ENCODE assay signal across 8 cellular contexts in the genomic region with DNA sequence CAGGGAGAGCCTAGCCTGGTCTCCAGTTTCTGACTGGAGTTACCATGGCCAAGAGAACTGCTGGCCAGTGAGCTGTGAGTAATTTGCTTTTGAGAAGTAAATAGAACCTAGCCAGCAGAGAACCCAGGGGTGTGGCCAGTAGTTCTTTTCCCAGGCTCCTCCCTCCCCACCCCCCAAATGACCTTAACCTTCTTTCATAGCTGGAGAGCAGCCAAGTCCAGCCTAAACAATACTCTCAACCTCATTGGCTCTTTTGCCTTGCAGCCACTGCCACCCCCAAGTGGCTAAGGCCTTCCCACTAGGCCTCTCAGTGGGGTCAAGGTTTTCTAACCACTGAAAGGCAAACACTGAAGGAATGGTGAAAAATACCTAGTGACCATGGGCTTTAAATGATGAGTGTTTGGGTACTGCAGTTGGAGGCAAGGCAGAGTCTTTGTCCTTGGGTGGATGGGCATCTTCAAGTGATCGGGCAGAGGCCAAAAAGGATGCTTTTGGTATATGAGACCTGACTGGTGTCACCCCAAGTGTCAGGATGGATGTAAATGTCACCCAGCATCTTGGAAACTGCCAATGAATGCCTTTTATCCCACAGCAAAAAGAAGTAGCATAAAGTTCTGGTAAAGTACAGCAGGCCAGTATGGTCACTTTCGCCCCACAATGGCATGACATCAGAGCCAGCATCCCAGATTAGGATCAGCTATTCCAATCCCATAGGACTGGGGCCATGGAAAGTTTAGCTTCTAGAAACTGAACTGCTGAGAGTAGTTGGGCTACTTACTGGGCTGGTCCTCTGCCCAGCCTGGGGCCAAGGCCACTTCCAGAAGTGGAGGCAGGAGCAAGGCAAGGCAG. TPM values are rescaled to one million over a fixed set of nuclear protein-coding genes. Genes with fewer than 3 reads are reported as not detected.
A peak's percentile ranks its signal among the peaks of the same experiment; 100 is the strongest.
DNase-seq lines count a peak whose midpoint lies in the region; ATAC-seq and TF ChIP-seq lines count a peak whose summit lies in the region.

No MANE protein-coding gene starts in this region.

- H3K36me3 ChIP-seq in fibroblast of lung (ENCODE audit: control insufficient read depth, insufficient read depth, low read length) = peaks cover 13% of the 10 kb centered on the region
- peaks cover 25% of the 10 kb centered on the region for H3K36me3 ChIP-seq in neutrophil

- H3K4me2 ChIP-seq in fibroblast of lung (ENCODE audit: extremely low read depth, insufficient read depth, low read length) = no peak overlapping the region

- POLR2A ChIA-PET in activated CD4-positive, alpha-beta T cell treated with anti-CD3 and anti-CD28 coated beads, Interleukin-2, amount 10 ng/mL, durations not matched to agents 7 days and 5 days (lab: Charles Lee) = no interaction called here

- H3K27ac ChIP-seq in fibroblast of lung (ENCODE audit: insufficient read depth, low read length) (peak overlapping the region; percentile 33), neutrophil (peak overlapping the region; percentile 99)

- H3K9me3 ChIP-seq in fibroblast of lung (ENCODE audit: control insufficient read depth, insufficient read depth, low read depth, low read length) (no peaks in the 10 kb centered on the region), neutrophil (no peaks in the 10 kb centered on the region)

- H3K36me3 Mint-ChIP-seq in activated CD4-positive, alpha-beta T cell treated with anti-CD3 and anti-CD28 coated beads, Interleukin-2, amount 10 ng/mL, durations not matched to agents 7 days and 5 days (ENCODE audit: low read depth) = peaks cover 33% of the 10 kb centered on the region

- peaks cover 16% of the 10 kb centered on the region for H3K79me2 ChIP-seq in fibroblast of lung (ENCODE audit: control insufficient read depth, insufficient read depth, low read length)

- no peaks in the 10 kb centered on the region for H3K9me3 Mint-ChIP-seq in activated CD4-positive, alpha-beta T cell treated with anti-CD3 and anti-CD28 coated beads, Interleukin-2, amount 10 ng/mL, durations not matched to agents 7 days and 5 days

- no peak overlapping the region for H3K4me3 ChIP-seq in fibroblast of lung (replicated peaks in 1 of 4; ENCODE audit: control extremely low read depth in 1 of 4, insufficient read depth in 1 of 4, low read depth in 3 of 4, low read length in 4 of 4)
- H3K4me3 ChIP-seq in neutrophil (ENCODE audit: low read depth in 1 of 2, low read length in 1 of 2) = no peak overlapping the region

- no peak for ATAC-seq in GM21528 (IDR thresholded peaks at IDR 0.05; ENCODE audit: low FRiP score, unreplicated experiment)
- ATAC-seq in GM18502 (IDR thresholded peaks at IDR 0.05; ENCODE audit: poor library complexity, unreplicated experiment) = no peak

- H3K9ac ChIP-seq in fibroblast of lung (ENCODE audit: insufficient read depth, low read length) = no peak overlapping the region

- no peak overlapping the region for H3K27ac Mint-ChIP-seq in activated CD4-positive, alpha-beta T cell treated with anti-CD3 and anti-CD28 coated beads, Interleukin-2, amount 10 ng/mL, durations not matched to agents 7 days and 5 days

- no peaks in the 10 kb centered on the region for H4K20me1 ChIP-seq in fibroblast of lung (ENCODE audit: control insufficient read depth, extremely low read depth, insufficient read depth, low read length)

- DNase-seq in NOMO-1 treated with DMSO at 0.1 percent for 48 hours (lab: John Stamatoyannopoulos, UW; ENCODE audit: unreplicated experiment) = peak; percentile 16
- no peak for DNase-seq in NOMO-1 treated with dmso at 0.1 percent for 144 hours (lab: John Stamatoyannopoulos, UW; ENCODE audit: unreplicated experiment)
- DNase-seq in RPMI8226 = peak; percentile 91
- peak; percentile 59 to 98 for DNase-seq in fibroblast of lung (ENCODE audit: low read depth in 2 of 2)
- no peak for DNase-seq in activated CD4-positive, alpha-beta T cell treated with anti-CD3 and anti-CD28 coated beads, Interleukin-2, amount 10 ng/mL, durations not matched to agents 7 days and 5 days

- TF ChIP-seq CTCF in fibroblast of lung (conservative IDR thresholded peaks at IDR 0.05 in 1 of 2, IDR thresholded peaks at IDR 0.05 in 1 of 2; ENCODE audit: low read depth in 1 of 2, low read length in 2 of 2) = no peak
- no peak for TF ChIP-seq CTCF in neutrophil (IDR thresholded peaks at IDR 0.05)

- no peak overlapping the region for H2AFZ ChIP-seq in fibroblast of lung (ENCODE audit: low read length)

- no peaks in the 10 kb centered on the region for H3K27me3 Mint-ChIP-seq in activated CD4-positive, alpha-beta T cell treated with anti-CD3 and anti-CD28 coated beads, Interleukin-2, amount 10 ng/mL, durations not matched to agents 7 days and 5 days

- H3K4me1 ChIP-seq in fibroblast of lung (ENCODE audit: control insufficient read depth, extremely low read depth, insufficient read depth, low read length) = peaks cover 33% of the 10 kb centered on the region
- peaks cover 54 to 58% of the 10 kb centered on the region in 2 experiments for H3K4me1 ChIP-seq in neutrophil (ENCODE audit: control insufficient read depth in 1 of 2, insufficient read depth in 1 of 2, low read depth in 1 of 2, low read length in 1 of 2)

- H3K27me3 ChIP-seq in fibroblast of lung (ENCODE audit: control insufficient read depth, insufficient read depth, low read length) (no peaks in the 10 kb centered on the region), neutrophil (no peaks in the 10 kb centered on the region)

- peaks cover 45% of the 10 kb centered on the region for H3K4me1 Mint-ChIP-seq in activated CD4-positive, alpha-beta T cell treated with anti-CD3 and anti-CD28 coated beads, Interleukin-2, amount 10 ng/mL, durations not matched to agents 7 days and 5 days

- CTCF ChIA-PET in activated CD4-positive, alpha-beta T cell treated with anti-CD3 and anti-CD28 coated beads, Interleukin-2, amount 10 ng/mL, durations not matched to agents 7 days and 5 days (lab: Charles Lee) = interaction anchor here (0.5 to 0.7 kb wide), 2 partner anchors 26 to 160 kb away, joined by 3 to 4 read pairs; no protein-coding TSS in a partner anchor

- H3K4me3 Mint-ChIP-seq in activated CD4-positive, alpha-beta T cell treated with anti-CD3 and anti-CD28 coated beads, Interleukin-2, amount 10 ng/mL, durations not matched to agents 7 days and 5 days = no peak overlapping the region

RNA-seq across cellular contexts. Expression of a gene that starts 3.5 kb away (rescaled TPM):
- total RNA-seq in fibroblast of lung = 17.2 and 29.6 TPM in 2 replicates
- 10.4 and 13.3 TPM in 2 replicates for polyA plus RNA-seq in fibroblast of lung
- polyA plus RNA-seq in fibroblast of lung (2012) = 7.6 and 8.9 TPM in 2 replicates
- 16.0 and 24.3 TPM in 2 replicates for polyA minus RNA-seq in fibroblast of lung (ENCODE audit: low replicate concordance)
- 10 to 100 TPM; 16.4 to 16.9 TPM for total RNA-seq in activated CD4-positive, alpha-beta T cell treated with anti-CD3 and anti-CD28 coated beads, Interleukin-2, amount 10 ng/mL, durations not matched to agents 7 days and 5 days

RNA-seq across cellular contexts. Expression of a gene that starts 42.2 kb away (rescaled TPM):
- total RNA-seq in fibroblast of lung = 4.6 and 6.3 TPM in 2 replicates
- 16.9 and 22.3 TPM in 2 replicates for polyA plus RNA-seq in fibroblast of lung
- 14.3 and 18.7 TPM in 2 replicates for polyA plus RNA-seq in fibroblast of lung (2012)
- polyA minus RNA-seq in fibroblast of lung (ENCODE audit: low replicate concordance) = 56.9 and 116 TPM in 2 replicates
- 10 to 100 TPM; 45.1 to 55.0 TPM for total RNA-seq in activated CD4-positive, alpha-beta T cell treated with anti-CD3 and anti-CD28 coated beads, Interleukin-2, amount 10 ng/mL, durations not matched to agents 7 days and 5 days

Comparison
In these comparisons a context has a peak if more than half of its experiments do, and no peak if none do; other contexts are left out.
1. DNase-seq: peak in NOMO-1 treated with DMSO at 0.1 percent for 48 hours (single experiment), RPMI8226 (single experiment) and fibroblast of lung (2 of 2); none in NOMO-1 treated with dmso at 0.1 percent for 144 hours (single experiment) and activated CD4-positive, alpha-beta T cell treated with anti-CD3 and anti-CD28 coated beads, Interleukin-2, amount 10 ng/mL, durations not matched to agents 7 days and 5 days (single experiment).